In genomic region chr6:17599885-17600526, GRCh38 we compare ENCODE assay signal across 8 cellular contexts. TPM values are rescaled to one million over a fixed set of nuclear protein-coding genes. Genes with fewer than 3 reads are reported as not detected.
DNase-seq lines count a peak whose midpoint lies in the region; ATAC-seq lines count a peak whose summit lies in the region.

TSS of gene FAM8A1 (plus strand) at chr6:17600302. CDS start at chr6:17600410, 108 bp downstream.

- H3K27me3 Mint-ChIP-seq in IgD-negative memory B cell = no peaks in the 10 kb centered on the region
- H3K27me3 Mint-ChIP-seq in activated T-cell treated with anti-CD3 and anti-CD28 coated beads, Interleukin-2, amount 50 U/mL, for 4 hours (ENCODE audit: low read depth) = no peaks in the 10 kb centered on the region

- H3K4me1 Mint-ChIP-seq in IgD-negative memory B cell = peaks cover 5 to 10% (median 7%) of the 10 kb centered on the region in 3 donors
- H3K4me1 Mint-ChIP-seq in activated T-cell treated with anti-CD3 and anti-CD28 coated beads, Interleukin-2, amount 50 U/mL, for 4 hours (ENCODE audit: low read depth) = peaks cover 38% of the 10 kb centered on the region

- peaks cover 2 to 4% of the 10 kb centered on the region in 2 donors for H3K4me1 ChIP-seq in esophagus (ENCODE audit: control insufficient read depth in 2 of 2, insufficient read depth in 2 of 2, low read length in 1 of 2)
- H3K4me1 ChIP-seq in mucosa of stomach (ENCODE audit: control insufficient read depth, insufficient read depth, low read length) = peaks cover 3% of the 10 kb centered on the region

- H3K4me3 Mint-ChIP-seq in IgD-negative memory B cell = peak within 1 kb of the TSS; percentile 82 to 94 (median 88)
- peak within 1 kb of the TSS; percentile 91 for H3K4me3 Mint-ChIP-seq in activated T-cell treated with anti-CD3 and anti-CD28 coated beads, Interleukin-2, amount 50 U/mL, for 4 hours

- H3K36me3 Mint-ChIP-seq in IgD-negative memory B cell = peaks cover 9% of the 10 kb centered on the region
- peaks cover 10% of the 10 kb centered on the region for H3K36me3 Mint-ChIP-seq in activated T-cell treated with anti-CD3 and anti-CD28 coated beads, Interleukin-2, amount 50 U/mL, for 4 hours (ENCODE audit: insufficient read depth)

- WGBS in esophagus, 2 donors = 5 to 7% methylated on average over 39 to 42 of the region's 42 CpGs

- peak within 1 kb of the TSS; percentile 87 to 96 for H3K27ac ChIP-seq in esophagus (ENCODE audit: low read depth in 2 of 2, low read length in 1 of 2)

- DNase-seq in DMS79 (lab: John Stamatoyannopoulos, UW) (peak; percentile 78), OCI-M1 (lab: John Stamatoyannopoulos, UW) (peak; percentile 98)
- DNase-seq in activated T-cell treated with anti-CD3 and anti-CD28 coated beads, Interleukin-2, amount 50 U/mL, for 4 hours = peak; percentile 95
- DNase-seq in stimulated activated CD8-positive, alpha-beta memory T cell treated with anti-CD3 and anti-CD28 coated beads, Interleukin-7, amount 100 ng/mL, for 1 hour (ENCODE audit: low read depth in 2 of 2) = peak; percentile 94 to 96

- ATAC-seq in GM21576 (IDR thresholded peaks at IDR 0.05; ENCODE audit: unreplicated experiment) = peak; percentile 81
- peak; percentile 90 to 92 for ATAC-seq in activated T-cell treated with anti-CD3 and anti-CD28 coated beads, Interleukin-2, amount 50 U/mL, for 4 hours

- peak within 1 kb of the TSS; percentile 85 to 89 (median 86) for H3K27ac Mint-ChIP-seq in IgD-negative memory B cell

- no peaks in the 10 kb centered on the region for H3K36me3 ChIP-seq in esophagus (ENCODE audit: control insufficient read depth in 2 of 2, insufficient read depth in 2 of 2, low read length in 1 of 2)
- H3K36me3 ChIP-seq in mucosa of stomach (ENCODE audit: control insufficient read depth, insufficient read depth, low read length) = no peaks in the 10 kb centered on the region

- peak within 1 kb of the TSS; percentile 86 to 93 for H3K4me3 ChIP-seq in esophagus (ENCODE audit: low read depth in 1 of 2, low read length in 2 of 2)
- peak within 1 kb of the TSS; percentile 87 for H3K4me3 ChIP-seq in mucosa of stomach (ENCODE audit: low read length)

- H3K9me3 Mint-ChIP-seq in IgD-negative memory B cell = no peaks in the 10 kb centered on the region
- no peaks in the 10 kb centered on the region for H3K9me3 Mint-ChIP-seq in activated T-cell treated with anti-CD3 and anti-CD28 coated beads, Interleukin-2, amount 50 U/mL, for 4 hours

- no peaks in the 10 kb centered on the region for H3K9me3 ChIP-seq in esophagus (ENCODE audit: control insufficient read depth in 2 of 2, insufficient read depth in 1 of 2, low read depth in 1 of 2, low read length in 1 of 2)
- no peaks in the 10 kb centered on the region for H3K9me3 ChIP-seq in mucosa of stomach (ENCODE audit: control insufficient read depth, low read length)

- H3K27me3 ChIP-seq in esophagus (ENCODE audit: control insufficient read depth in 1 of 2, insufficient read depth in 2 of 2, low read length in 2 of 2) = no peaks in the 10 kb centered on the region
- no peaks in the 10 kb centered on the region for H3K27me3 ChIP-seq in mucosa of stomach (ENCODE audit: control insufficient read depth, insufficient read depth, low read length)

- H3K9ac ChIP-seq in mucosa of stomach (ENCODE audit: low read length) = peak within 1 kb of the TSS; percentile 94

RNA-seq across cellular contexts. Expression of gene FAM8A1, which starts in this region (rescaled TPM):
- polyA plus RNA-seq in IgD-negative memory B cell (2.3 TPM), esophagus (1 to 10 TPM; 5.7 to 7.1 TPM)
- 1 to 10 TPM; 2.1 to 2.6 (median 2.4) TPM for total RNA-seq in activated T-cell treated with anti-CD3 and anti-CD28 coated beads, Interleukin-2, amount 50 U/mL, for 4 hours

Comparison
In these comparisons a context has a peak if more than half of its experiments do, and no peak if none do; other contexts are left out.
1. Peak in every context shown above with its lines: DNase-seq, ATAC-seq, H3K4me3 ChIP-seq and H3K27ac ChIP-seq.